In the genomic region with DNA sequence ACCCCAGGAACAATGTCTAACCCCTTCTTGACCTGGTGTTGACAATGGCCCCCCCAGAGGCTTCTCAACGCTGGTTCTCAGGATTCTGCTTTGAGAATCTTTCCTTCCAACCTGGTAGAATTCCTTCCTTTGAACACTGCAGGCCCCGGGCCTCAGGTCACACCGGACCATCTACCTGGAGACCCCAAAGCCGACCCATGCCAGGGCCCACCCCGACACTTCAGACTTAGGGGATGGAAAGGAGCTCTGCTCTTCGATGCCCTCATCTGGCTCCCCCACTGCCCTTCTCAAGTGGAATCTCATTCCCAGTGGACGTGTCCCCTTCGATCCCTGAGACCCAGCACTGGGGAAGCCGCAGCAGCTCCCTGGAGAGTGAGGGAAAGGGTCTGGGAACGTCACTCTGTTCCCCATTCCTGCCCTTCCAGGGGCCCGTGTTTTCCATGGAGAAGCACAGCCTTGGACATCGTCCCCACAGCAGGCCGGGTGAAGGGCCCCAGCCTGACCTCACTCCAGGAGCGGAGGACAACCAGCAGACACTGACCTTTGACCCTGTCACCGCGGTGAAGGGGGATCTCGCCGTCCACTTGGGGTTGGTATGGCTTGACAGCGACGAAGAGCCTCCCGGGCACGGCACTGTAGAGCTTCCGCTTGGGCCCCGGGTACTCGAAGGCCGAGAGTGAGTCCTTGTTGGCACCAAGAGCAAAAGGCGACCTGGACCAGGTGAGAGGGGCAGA, we compare ENCODE assay signal across 20 cellular contexts.
DNase-seq lines count a peak whose midpoint lies in the region; ATAC-seq, FAIRE-seq and TF ChIP-seq lines count a peak whose summit lies in the region.
"Had no signal": no experiment of that assay in that cellular context is flagged by ENCODE, and none has a peak within 500 bp of the region (broad histone marks: within the 10 kb centered on the region; RNA-seq: fewer than 3 reads in every experiment).

No MANE protein-coding gene starts in this region.

- no peaks in the 10 kb centered on the region for H3K27me3 ChIP-seq in HepG2 (ENCODE audit: control insufficient read depth in 1 of 2, insufficient read depth in 2 of 2, low read length in 2 of 2)
- no peaks in the 10 kb centered on the region for H3K27me3 ChIP-seq in osteoblast (ENCODE audit: insufficient read depth, low read length)
- H3K27me3 ChIP-seq in H9 (ENCODE audit: insufficient read depth, low read length) = no peaks in the 10 kb centered on the region
- H3K27me3 ChIP-seq: BLaER1 treated with 17β-estradiol and CSF1 and Interleukin-3, amounts not matched to agents 10 nM and 100 nM had no signal

- no peak overlapping the region for H2BK20ac ChIP-seq in H9 (ENCODE audit: low read depth, low read length, poor library complexity, severe bottlenecking)

- no peaks in the 10 kb centered on the region for H3K9me3 ChIP-seq in T-helper 17 cell (ENCODE audit: control insufficient read depth, low read length, poor library complexity, severe bottlenecking)
- H3K9me3 ChIP-seq in HepG2 (ENCODE audit: low read length) = no peaks in the 10 kb centered on the region
- no peaks in the 10 kb centered on the region for H3K9me3 ChIP-seq in osteoblast (ENCODE audit: low read depth, low read length)
- H3K9me3 ChIP-seq in H9 (ENCODE audit: control insufficient read depth, low read depth, low read length) = no peaks in the 10 kb centered on the region
- H3K9me3 ChIP-seq: A549, Caco-2 had no signal

- H3K36me3 ChIP-seq in HepG2 (replicated peaks in 1 of 2; ENCODE audit: control insufficient read depth in 1 of 2, insufficient read depth in 2 of 2, low read length in 2 of 2) (peaks cover 33 to 82% of the 10 kb centered on the region in 2 experiments; a peak in 4 of 5 replicates), osteoblast (ENCODE audit: insufficient read depth, low read length) (no peaks in the 10 kb centered on the region)
- H3K36me3 ChIP-seq: BLaER1 treated with 17β-estradiol and CSF1 and Interleukin-3, amounts not matched to agents 10 nM and 100 nM had no signal

- no peak overlapping the region for H2BK12ac ChIP-seq in H9 (ENCODE audit: insufficient read length, low read depth, low read length)

- H3K4ac ChIP-seq in H9 (ENCODE audit: low read depth, low read length) = no peak overlapping the region

- peak overlapping the region; percentile 14 for H3K27ac Mint-ChIP-seq in T-helper 17 cell
- peak overlapping the region in 1 of 3 experiments; percentile 57; a peak in 1 of 7 replicates for H3K27ac Mint-ChIP-seq in H9
- H3K27ac Mint-ChIP-seq: B cell; CD4-positive, alpha-beta T cell; CD8-positive, alpha-beta T cell had no signal

- H3K23ac ChIP-seq in H9 (ENCODE audit: insufficient read length, low read depth, low read length) = no peak overlapping the region

- no peak overlapping the region for H2BK5ac ChIP-seq in H9 (ENCODE audit: insufficient read length, low read length)

- no peak overlapping the region for H2BK15ac ChIP-seq in H9 (ENCODE audit: low read depth, low read length)

- H4K91ac ChIP-seq in H9 (ENCODE audit: insufficient read length, low read depth, low read length) = no peak overlapping the region

- H3K4me3 ChIP-seq in HepG2 (replicated peaks in 1 of 3; ENCODE audit: insufficient read depth in 1 of 3, low read depth in 2 of 3, low read length in 3 of 3) (no peak overlapping the region), osteoblast (ENCODE audit: insufficient read depth, low read length) (no peak overlapping the region)
- H3K4me3 ChIP-seq: A549; BLaER1 treated with 17β-estradiol and CSF1 and Interleukin-3, amounts not matched to agents 10 nM and 100 nM had no signal

- TF ChIP-seq EP300 in HepG2 (IDR thresholded peaks at IDR 0.05; ENCODE audit: low read depth in 2 of 2, low read length in 2 of 2) (no peak), HepG2 (CRISPR knock-in tag; IDR thresholded peaks at IDR 0.05; ENCODE audit: borderline replicate concordance) (no peak)

- no peak for FAIRE-seq in HepG2 (lab: Jason Lieb, UNC)
- FAIRE-seq: A549, D721Med, G401.6, GM12891 had no signal

- no peak overlapping the region for H3K18ac ChIP-seq in H9 (ENCODE audit: insufficient read length, low read depth, low read length)

- H2BK120ac ChIP-seq in H9 (ENCODE audit: low read depth, low read length, poor library complexity, severe bottlenecking) = no peak overlapping the region

- no peak for TF ChIP-seq RAD21 in HepG2 (CRISPR knock-in tag; IDR thresholded peaks at IDR 0.05)

- intact Hi-C loops in HepG2 (cut with micrococcal nuclease; ENCODE audit: unreplicated experiment) = no loop called here

- no peak overlapping the region for H3K56ac ChIP-seq in H9 (ENCODE audit: insufficient read length, low read depth, low read length)

- peaks cover 2% of the 10 kb centered on the region for H3K36me3 Mint-ChIP-seq in T-helper 17 cell (ENCODE audit: low read depth)
- peaks cover 17 to 20% (median 20%) of the 10 kb centered on the region in 3 experiments for H3K36me3 Mint-ChIP-seq in H9 (ENCODE audit: insufficient read depth in 1 of 3, low read depth in 3 of 3)
- H3K36me3 Mint-ChIP-seq: CD8-positive, alpha-beta T cell had no signal

- no peaks in the 10 kb centered on the region; the same call in 1 of the 2 replicates for H3K4me1 ChIP-seq in HepG2 (ENCODE audit: insufficient read depth, low read length)
- no peaks in the 10 kb centered on the region for H3K4me1 ChIP-seq in osteoblast (ENCODE audit: insufficient read depth, low read length)
- H3K4me1 ChIP-seq in H9 (ENCODE audit: insufficient read depth, low read length) = no peaks in the 10 kb centered on the region
- H3K4me1 ChIP-seq: A549; BLaER1 treated with 17β-estradiol and CSF1 and Interleukin-3, amounts not matched to agents 10 nM and 100 nM; Caco-2 had no signal

- CTCF ChIA-PET in HepG2 (lab: Yijun Ruan, JAX; ENCODE audit: low intra/inter-chr PET ratio, low total read pairs) = no interaction called here

- H3K79me2 ChIP-seq in HepG2 (ENCODE audit: insufficient read depth, low read length) (no peaks in the 10 kb centered on the region), osteoblast (ENCODE audit: insufficient read depth, low read length) (no peaks in the 10 kb centered on the region), H9 (ENCODE audit: insufficient read depth, low read length) (no peaks in the 10 kb centered on the region)

- TF ChIP-seq CTCF in HepG2 (CRISPR knock-in tag; IDR thresholded peaks at IDR 0.05) = no peak
- TF ChIP-seq CTCF in osteoblast (IDR thresholded peaks at IDR 0.05; ENCODE audit: extremely low read depth, low read depth, low read length) = no peak
- TF ChIP-seq CTCF in H9 (conservative IDR thresholded peaks at IDR 0.05) = no peak

- peaks cover 14% of the 10 kb centered on the region for H3K27me3 Mint-ChIP-seq in T-helper 17 cell
- no peaks in the 10 kb centered on the region; the same call in 1 of the 2 replicates for H3K27me3 Mint-ChIP-seq in H9 (ENCODE audit: low read depth)

- no peaks in the 10 kb centered on the region for H3K79me1 ChIP-seq in H9 (ENCODE audit: insufficient read depth, low read depth, low read length, poor library complexity, severe bottlenecking)

- H3K4me3 Mint-ChIP-seq in T-helper 17 cell = no peak overlapping the region
- no peak overlapping the region; a peak in 1 of 5 replicates for H3K4me3 Mint-ChIP-seq in H9
- H3K4me3 Mint-ChIP-seq: B cell; CD4-positive, alpha-beta T cell; CD8-positive, alpha-beta T cell had no signal

- H2AFZ ChIP-seq in HepG2 (ENCODE audit: low read length) (no peak overlapping the region), osteoblast (ENCODE audit: low read length) (no peak overlapping the region), H9 (ENCODE audit: low read length) (no peak overlapping the region)

- DNase-seq in T-helper 17 cell (no peak), HepG2 (ENCODE audit: low spot score) (no peak), osteoblast (ENCODE audit: insufficient read length, low spot score, missing footprints) (peak; percentile 83), H9 (no peak)
- DNase-seq: AML-193; Caco-2; Calu3; CD4-positive, alpha-beta T cell; CD8-positive, alpha-beta T cell; DMS79 treated with DMSO at 0.1 percent for 48 hours; GF-D8 had no signal

- in situ Hi-C loops in HepG2 (cut with HindIII; ENCODE audit: extremely low pct_ligation_motif_present, low pct_unique_long_range_greater_than_20kb) = no loop called here

- no TSS peak for BruUV-seq in HepG2 (replicated peaks; lab: Mats Ljungman, UMichigan)

- no peak overlapping the region; the same call in 1 of the 2 replicates for H3K14ac ChIP-seq in H9 (ENCODE audit: insufficient read depth, low read length)

- no peak for TF ChIP-seq POLR2A in HepG2 (IDR thresholded peaks at IDR 0.05; ENCODE audit: insufficient read depth in 1 of 2, low read depth in 2 of 2, low read length in 2 of 2)

- ATAC-seq in T-helper 17 cell = no peak
- no peak for ATAC-seq in HepG2
- ATAC-seq in HG03354 (IDR thresholded peaks at IDR 0.05; ENCODE audit: poor library complexity, severe bottlenecking, unreplicated experiment) = no peak
- ATAC-seq: A549; CD8-positive, alpha-beta T cell had no signal

- no peak overlapping the region for H4K5ac ChIP-seq in H9 (ENCODE audit: insufficient read length, low read depth, low read length)

- no peak overlapping the region for H2AK5ac ChIP-seq in H9 (ENCODE audit: insufficient read length, low read length)

- H3K9me3 Mint-ChIP-seq in H9 = no peaks in the 10 kb centered on the region; a peak in 1 of 5 replicates
- H3K9me3 Mint-ChIP-seq: CD4-positive, alpha-beta T cell; CD8-positive, alpha-beta T cell had no signal

- H3K27ac ChIP-seq in HepG2 (ENCODE audit: extremely low read length, insufficient read depth, low read length) = no peak overlapping the region
- no peak overlapping the region for H3K27ac ChIP-seq in osteoblast (ENCODE audit: low read depth, low read length)
- no peak overlapping the region for H3K27ac ChIP-seq in H9 (ENCODE audit: insufficient read length, low read depth, low read length)
- H3K27ac ChIP-seq: 22Rv1; A549; BLaER1 treated with 17β-estradiol and CSF1 and Interleukin-3, amounts not matched to agents 10 nM and 100 nM; C4-2B had no signal

- H4K8ac ChIP-seq in H9 (replicated peaks; ENCODE audit: insufficient read length, low read depth, low read length) = no peak overlapping the region

- WGBS in HepG2 (ENCODE audit: low lambda C conversion rate) = 91% methylated on average over 23 of the region's 27 CpGs
- no CpG with 5 or more reads among the region's 27 CpGs for WGBS in H9 (ENCODE audit: extremely low coverage, insufficient read length, low lambda C conversion rate)

- H3K4me1 Mint-ChIP-seq in T-helper 17 cell = no peaks in the 10 kb centered on the region
- H3K4me1 Mint-ChIP-seq in H9 = no peaks in the 10 kb centered on the region
- H3K4me1 Mint-ChIP-seq: B cell had no signal

- H3K9ac ChIP-seq in HepG2 (ENCODE audit: insufficient read depth, low read depth, low read length) (no peak overlapping the region), H9 (ENCODE audit: extremely low read depth, insufficient read length, low read length) (no peak overlapping the region)
- H3K9ac ChIP-seq: BLaER1 treated with 17β-estradiol and CSF1 and Interleukin-3, amounts not matched to agents 10 nM and 100 nM had no signal

- POLR2A ChIA-PET in HepG2 (lab: Yijun Ruan, JAX) = no interaction called here

- H3T11ph ChIP-seq in H9 (ENCODE audit: low read length) = no peak overlapping the region

- H3K23me2 ChIP-seq in H9 (ENCODE audit: insufficient read length, low read depth, low read length, poor library complexity, severe bottlenecking) = no peaks in the 10 kb centered on the region

- H3K4me2 ChIP-seq in HepG2 (ENCODE audit: low read depth, low read length) = no peak overlapping the region
- no peak overlapping the region for H3K4me2 ChIP-seq in osteoblast (ENCODE audit: insufficient read depth, low read length)
- H3K4me2 ChIP-seq in H9 (ENCODE audit: insufficient read depth, insufficient read length, low read length) = no peak overlapping the region
- H3K4me2 ChIP-seq: A549; BLaER1 treated with 17β-estradiol and CSF1 and Interleukin-3, amounts not matched to agents 10 nM and 100 nM had no signal

- H4K20me1 ChIP-seq in HepG2 (ENCODE audit: insufficient read depth, low read length) = peaks cover 5% of the 10 kb centered on the region; the same call in 1 of the 2 replicates
- no peaks in the 10 kb centered on the region for H4K20me1 ChIP-seq in osteoblast (ENCODE audit: insufficient read depth, low read length)
- H4K20me1 ChIP-seq in H9 (ENCODE audit: control insufficient read depth, insufficient read depth, insufficient read length) = peaks cover 3% of the 10 kb centered on the region
- H4K20me1 ChIP-seq: BLaER1 treated with 17β-estradiol and CSF1 and Interleukin-3, amounts not matched to agents 10 nM and 100 nM had no signal
